ENCODE assay signal across 22 cellular contexts in the genomic region with DNA sequence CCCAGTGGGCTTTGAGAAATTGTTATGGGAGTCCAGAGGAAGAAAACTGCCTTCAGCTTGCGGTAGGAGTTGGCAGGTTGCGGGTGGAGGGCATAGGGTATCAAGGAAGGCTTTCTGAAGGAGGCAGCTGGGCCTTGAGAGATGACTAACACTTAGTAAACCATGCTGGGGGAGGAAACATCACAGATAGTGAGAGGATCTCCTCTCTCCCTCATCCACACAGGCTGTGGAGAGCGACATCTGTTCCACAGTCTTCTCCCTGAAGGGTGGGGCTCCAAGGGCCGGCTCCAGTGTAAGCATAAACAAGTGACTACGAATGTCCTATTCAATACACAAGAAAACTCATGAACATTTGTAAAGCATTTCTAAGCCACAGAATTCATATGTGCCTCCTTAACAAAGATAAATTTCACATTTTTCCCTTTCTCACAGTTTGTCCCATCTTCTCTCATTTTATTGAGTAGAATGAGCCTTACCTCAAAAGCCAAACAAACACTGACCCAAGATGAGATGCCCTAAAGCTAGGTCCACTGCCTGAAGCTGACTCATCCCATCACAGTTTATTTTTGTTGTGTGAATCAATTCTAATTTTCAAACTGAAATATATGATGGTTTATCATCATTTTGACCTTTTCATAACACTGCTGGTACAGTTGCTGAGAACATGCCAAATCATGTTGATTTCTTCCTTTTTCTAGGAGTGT.
A peak's percentile ranks its signal among the peaks of the same experiment; 100 is the strongest.
DNase-seq lines count a peak whose midpoint lies in the region; ATAC-seq and TF ChIP-seq lines count a peak whose summit lies in the region.
"Had no signal": no experiment of that assay in that cellular context is flagged by ENCODE, and none has a peak within 500 bp of the region (broad histone marks: within the 10 kb centered on the region; RNA-seq: fewer than 3 reads in every experiment).

No MANE protein-coding gene starts in this region.

- whole genome bisulfite sequencing in mammary epithelial cell (ENCODE audit: low coverage, missing lambda C conversion rate), result 89% methylated on average over 4 of the region's 5 CpGs

- no peaks in the 10 kb centered on the region for H3K27me3 Mint-ChIP-seq in activated CD4-positive, alpha-beta T cell treated with anti-CD3 and anti-CD28 coated beads, Interleukin-2, amount 10 ng/mL, durations not matched to agents 7 days and 5 days
- H3K27me3 Mint-ChIP-seq: activated naive CD8-positive, alpha-beta T cell treated with anti-CD3 and anti-CD28 coated beads, Interleukin-2, amount 10 ng/mL, durations not matched to agents 7 days and 5 days had no signal

- no peak overlapping the region for H3K27ac Mint-ChIP-seq in activated CD4-positive, alpha-beta T cell treated with anti-CD3 and anti-CD28 coated beads, Interleukin-2, amount 10 ng/mL, durations not matched to agents 7 days and 5 days
- H3K27ac Mint-ChIP-seq: activated naive CD8-positive, alpha-beta T cell treated with anti-CD3 and anti-CD28 coated beads, Interleukin-2, amount 10 ng/mL, durations not matched to agents 7 days and 5 days had no signal

- H3K4me3 Mint-ChIP-seq in activated CD4-positive, alpha-beta T cell treated with anti-CD3 and anti-CD28 coated beads, Interleukin-2, amount 10 ng/mL, durations not matched to agents 7 days and 5 days, result no peak overlapping the region
- H3K4me3 Mint-ChIP-seq: activated naive CD8-positive, alpha-beta T cell treated with anti-CD3 and anti-CD28 coated beads, Interleukin-2, amount 10 ng/mL, durations not matched to agents 7 days and 5 days; neural crest cell had no signal

- H3K4me1 Mint-ChIP-seq in activated CD4-positive, alpha-beta T cell treated with anti-CD3 and anti-CD28 coated beads, Interleukin-2, amount 10 ng/mL, durations not matched to agents 7 days and 5 days, result no peaks in the 10 kb centered on the region
- H3K4me1 Mint-ChIP-seq: activated naive CD8-positive, alpha-beta T cell treated with anti-CD3 and anti-CD28 coated beads, Interleukin-2, amount 10 ng/mL, durations not matched to agents 7 days and 5 days had no signal

- H3K36me3 Mint-ChIP-seq in activated CD4-positive, alpha-beta T cell treated with anti-CD3 and anti-CD28 coated beads, Interleukin-2, amount 10 ng/mL, durations not matched to agents 7 days and 5 days (ENCODE audit: low read depth), result no peaks in the 10 kb centered on the region
- H3K36me3 Mint-ChIP-seq: activated naive CD8-positive, alpha-beta T cell treated with anti-CD3 and anti-CD28 coated beads, Interleukin-2, amount 10 ng/mL, durations not matched to agents 7 days and 5 days had no signal

- no TSS peak for BruUV-seq in mammary epithelial cell (replicated peaks; lab: Mats Ljungman, UMichigan)

- H3K9me3 ChIP-seq in mammary epithelial cell (replicated peaks; ENCODE audit: insufficient read depth, low read length), result no peaks in the 10 kb centered on the region
- H3K9me3 ChIP-seq: HAP-1, heart left ventricle, testis had no signal

- peaks cover 13% of the 10 kb centered on the region for H3K4me1 ChIP-seq in mammary epithelial cell (ENCODE audit: insufficient read depth, low read length)
- H3K4me1 ChIP-seq: heart left ventricle, testis had no signal

- no peak for ATAC-seq in HG02642 (IDR thresholded peaks at IDR 0.05; ENCODE audit: poor library complexity, unreplicated experiment)
- ATAC-seq: heart left ventricle, sciatic nerve had no signal

- H4K20me1 ChIP-seq in mammary epithelial cell (ENCODE audit: insufficient read depth, low read length), result no peaks in the 10 kb centered on the region

- no peaks in the 10 kb centered on the region for H3K36me3 ChIP-seq in mammary epithelial cell (ENCODE audit: insufficient read depth, low read length)
- H3K36me3 ChIP-seq: HAP-1, heart left ventricle had no signal

- POLR2A ChIA-PET in activated CD4-positive, alpha-beta T cell treated with anti-CD3 and anti-CD28 coated beads, Interleukin-2, amount 10 ng/mL, durations not matched to agents 7 days and 5 days (lab: Charles Lee), result no interaction called here

- no peaks in the 10 kb centered on the region for H3K79me2 ChIP-seq in mammary epithelial cell (ENCODE audit: insufficient read depth, low read length)

- TF ChIP-seq CTCF in mammary epithelial cell (conservative IDR thresholded peaks at IDR 0.05 in 1 of 2, IDR thresholded peaks at IDR 0.05 in 1 of 2; ENCODE audit: extremely low read depth in 1 of 2, insufficient read depth in 1 of 2, low read depth in 1 of 2, low read length in 2 of 2), result no peak

- no peak overlapping the region for H3K4me3 ChIP-seq in mammary epithelial cell (replicated peaks in 1 of 3; ENCODE audit: insufficient read depth in 1 of 3, low read depth in 2 of 3, low read length in 3 of 3)
- H3K4me3 ChIP-seq: HAP-1, heart left ventricle, testis had no signal

- intact Hi-C loops in mammary epithelial cell (cut with micrococcal nuclease), result loop anchor here (5.0 kb wide), 2 partner anchors 33 to 392 kb away; no protein-coding TSS in a partner anchor

- H3K9ac ChIP-seq in mammary epithelial cell (ENCODE audit: insufficient read depth, low read length), result no peak overlapping the region

- CTCF ChIA-PET in mammary epithelial cell (lab: Charles Lee; ENCODE audit: low non-redundant PET), result no interaction called here
- CTCF ChIA-PET in activated CD4-positive, alpha-beta T cell treated with anti-CD3 and anti-CD28 coated beads, Interleukin-2, amount 10 ng/mL, durations not matched to agents 7 days and 5 days (lab: Charles Lee), result no interaction called here

- H3K27me3 ChIP-seq in mammary epithelial cell (ENCODE audit: insufficient read depth, low read length), result no peaks in the 10 kb centered on the region
- H3K27me3 ChIP-seq: testis had no signal

- peak overlapping the region; percentile 28 for H3K27ac ChIP-seq in mammary epithelial cell (ENCODE audit: insufficient read depth, low read depth, low read length)
- H3K27ac ChIP-seq: heart left ventricle, testis had no signal

- H2AFZ ChIP-seq in mammary epithelial cell (ENCODE audit: low read depth, low read length), result no peak overlapping the region

- in situ Hi-C loops in mammary epithelial cell (cut with MboI; ENCODE audit: low sequenced_read_pairs in 2 of 2), result loop anchor here in 1 of 2 donors (25.0 kb wide), 1 partner anchor 282 kb away; the partner anchor contains the start of gene PAX9

- no peaks in the 10 kb centered on the region for H3K9me3 Mint-ChIP-seq in activated CD4-positive, alpha-beta T cell treated with anti-CD3 and anti-CD28 coated beads, Interleukin-2, amount 10 ng/mL, durations not matched to agents 7 days and 5 days
- H3K9me3 Mint-ChIP-seq: activated naive CD8-positive, alpha-beta T cell treated with anti-CD3 and anti-CD28 coated beads, Interleukin-2, amount 10 ng/mL, durations not matched to agents 7 days and 5 days; neural crest cell had no signal

- dilution Hi-C loops in mammary epithelial cell (cut with HindIII; ENCODE audit: low sequenced_read_pairs), result loop anchor here (5.0 kb wide), 2 partner anchors 52 to 297 kb away; no protein-coding TSS in a partner anchor

- peak overlapping the region; percentile 43 for H3K4me2 ChIP-seq in mammary epithelial cell (ENCODE audit: insufficient read depth, low read depth, low read length)

- DNase-seq in EH (ENCODE audit: low read depth) (peak; percentile 83), M059J (ENCODE audit: low read depth) (peak; percentile 72), mammary epithelial cell (peak; percentile 90), myocyte (ENCODE audit: low read depth) (peak; percentile 88), NCI-H2196 treated with DMSO at 0.1 percent for 48 hours (lab: John Stamatoyannopoulos, UW; ENCODE audit: unreplicated experiment) (no peak)
- DNase-seq in activated naive CD4-positive, alpha-beta T cell treated with anti-CD3 and anti-CD28 coated beads, Interleukin-2, amount 50 U/mL, for 16 hours, result no peak
- DNase-seq in activated CD4-positive, alpha-beta T cell treated with anti-CD3 and anti-CD28 coated beads, Interleukin-2, amount 10 ng/mL, durations not matched to agents 7 days and 5 days, result no peak
- DNase-seq: activated CD4-positive, alpha-beta T cell treated with anti-CD3 and anti-CD28 coated beads for 4 hours; activated naive CD8-positive, alpha-beta T cell treated with anti-CD3 and anti-CD28 coated beads, Interleukin-2, amount 10 ng/mL, durations not matched to agents 7 days and 5 days; heart left ventricle; KBM-7; kidney; NCI-H1436; NK-92 treated with Interleukin-12 subunit alpha and Interleukin-12 subunit beta, amount 100 ng/mL, for 24 hours; SHP77; stimulated activated CD4-positive, alpha-beta T cell treated with anti-CD3 and anti-CD28 coated beads, Interleukin-4, amount 100 ng/mL, for 1 hour; stimulated activated CD8-positive, alpha-beta memory T cell treated with anti-CD3 and anti-CD28 coated beads, Interleukin-4, amount 100 ng/mL, for 48 hours; testis had no signal

Comparison
In these comparisons a context has a peak if more than half of its experiments do, and no peak if none do; other contexts are left out.
1. DNase-seq: peak in EH (single experiment), M059J (single experiment), mammary epithelial cell (single experiment) and myocyte (single experiment); none in activated naive CD4-positive, alpha-beta T cell treated with anti-CD3 and anti-CD28 coated beads, Interleukin-2, amount 50 U/mL, for 16 hours (single experiment), NCI-H2196 treated with DMSO at 0.1 percent for 48 hours (single experiment) and activated CD4-positive, alpha-beta T cell treated with anti-CD3 and anti-CD28 coated beads, Interleukin-2, amount 10 ng/mL, durations not matched to agents 7 days and 5 days (single experiment).